ENCODE assay signal across 14 cellular contexts in genomic region chr19:389935-390289, GRCh38. TPM values are rescaled to one million over a fixed set of nuclear protein-coding genes. Genes with fewer than 3 reads are reported as not detected.
A peak's percentile ranks its signal among the peaks of the same experiment; 100 is the strongest.
DNase-seq lines count a peak whose midpoint lies in the region; ATAC-seq and TF ChIP-seq lines count a peak whose summit lies in the region.
"Had no signal": no experiment of that assay in that cellular context is flagged by ENCODE, and none has a peak within 500 bp of the region (broad histone marks: within the 10 kb centered on the region; RNA-seq: fewer than 3 reads in every experiment).

No MANE protein-coding gene starts in this region.

- no peaks in the 10 kb centered on the region for H3K79me2 ChIP-seq in neural progenitor cell (ENCODE audit: low read depth)

- H3K9ac ChIP-seq in NT2/D1 (ENCODE audit: insufficient read length, low read depth) (peak overlapping the region; percentile 9), neural progenitor cell (no peak overlapping the region)

- no peak overlapping the region for H3K4me2 ChIP-seq in neural progenitor cell
- H3K4me2 ChIP-seq: A549 had no signal

- TF ChIP-seq CTCF in HEK293 (tag by site-specific recombination; IDR thresholded peaks at IDR 0.05) (no peak), neural progenitor cell (IDR thresholded peaks at IDR 0.05) (no peak), upper lobe of right lung (IDR thresholded peaks at IDR 0.05) (no peak)

- H3K4me1 ChIP-seq in HEK293 (ENCODE audit: control insufficient read depth, insufficient read depth, low read length), result no peaks in the 10 kb centered on the region
- H3K4me1 ChIP-seq in NT2/D1 (ENCODE audit: insufficient read depth, insufficient read length), result peaks cover 25% of the 10 kb centered on the region
- peaks cover 7% of the 10 kb centered on the region for H3K4me1 ChIP-seq in neural progenitor cell
- H3K4me1 ChIP-seq in upper lobe of right lung, result no peaks in the 10 kb centered on the region
- H3K4me1 ChIP-seq: A549, BE2C, Caco-2 had no signal

- H3K4me1 Mint-ChIP-seq in neural progenitor cell, result peaks cover 27% of the 10 kb centered on the region

- peaks cover 21% of the 10 kb centered on the region for H3K9me3 Mint-ChIP-seq in neural progenitor cell

- H3K27ac ChIP-seq in HEK293 (ENCODE audit: extremely low read depth, low read depth, low read length) (no peak overlapping the region), neural progenitor cell (no peak overlapping the region), upper lobe of right lung (no peak overlapping the region)
- H3K27ac ChIP-seq: A549 had no signal

- ATAC-seq in upper lobe of right lung, result no peak
- ATAC-seq in HG02840 (IDR thresholded peaks at IDR 0.05; ENCODE audit: low FRiP score, unreplicated experiment), result no peak
- no peak for ATAC-seq in GM21786 (IDR thresholded peaks at IDR 0.05; ENCODE audit: unreplicated experiment)
- ATAC-seq: A549, HCT116 had no signal

- H3K36me3 Mint-ChIP-seq in neural progenitor cell, result no peaks in the 10 kb centered on the region
- H3K36me3 Mint-ChIP-seq: CD8-positive, alpha-beta memory T cell had no signal

- H3K27me3 ChIP-seq in NT2/D1 (ENCODE audit: insufficient read depth, insufficient read length), result peaks cover 6% of the 10 kb centered on the region
- H3K27me3 ChIP-seq in neural progenitor cell, result peaks cover 8% of the 10 kb centered on the region
- H3K27me3 ChIP-seq in upper lobe of right lung, result no peaks in the 10 kb centered on the region
- H3K27me3 ChIP-seq: BE2C had no signal

- H3K4me3 Mint-ChIP-seq in neural progenitor cell, result peak overlapping the region; percentile 15
- H3K4me3 Mint-ChIP-seq: CD8-positive, alpha-beta memory T cell had no signal

- H4K20me1 ChIP-seq in neural progenitor cell (ENCODE audit: low read depth), result no peaks in the 10 kb centered on the region

- CTCF ChIA-PET in HEK293 (lab: Yijun Ruan, JAX), result no interaction called here

- DNase-seq in NT2/D1 (ENCODE audit: low read depth, low spot score), result no peak
- no peak for DNase-seq in neural progenitor cell (ENCODE audit: low spot score)
- DNase-seq in upper lobe of right lung, result peak; percentile 40
- DNase-seq: BE2C, Caco-2, DND-41, GDM1 had no signal

- H3K9me3 ChIP-seq in HEK293 (ENCODE audit: control insufficient read depth, insufficient read depth, low read depth, low read length), result no peaks in the 10 kb centered on the region
- H3K9me3 ChIP-seq in NT2/D1 (ENCODE audit: insufficient read depth, low read length), result no peaks in the 10 kb centered on the region
- no peaks in the 10 kb centered on the region for H3K9me3 ChIP-seq in neural progenitor cell (ENCODE audit: low read depth)
- no peaks in the 10 kb centered on the region for H3K9me3 ChIP-seq in upper lobe of right lung
- H3K9me3 ChIP-seq: A549, BE2C, Caco-2 had no signal

- POLR2A ChIA-PET in HEK293 (lab: Yijun Ruan, JAX), result no interaction called here

- no peak overlapping the region for H3K4me3 ChIP-seq in HEK293 (ENCODE audit: low read depth, low read length)
- H3K4me3 ChIP-seq in NT2/D1 (ENCODE audit: insufficient read length, low read depth), result no peak overlapping the region
- H3K4me3 ChIP-seq in neural progenitor cell, result no peak overlapping the region
- H3K4me3 ChIP-seq in upper lobe of right lung, result no peak overlapping the region
- H3K4me3 ChIP-seq: A549 had no signal

- H3K36me3 ChIP-seq in HEK293 (ENCODE audit: control insufficient read depth in 2 of 2, insufficient read depth in 1 of 2, low read length in 2 of 2), result no peaks in the 10 kb centered on the region
- H3K36me3 ChIP-seq in NT2/D1 (ENCODE audit: insufficient read depth, insufficient read length, low read length), result no peaks in the 10 kb centered on the region
- no peaks in the 10 kb centered on the region for H3K36me3 ChIP-seq in neural progenitor cell
- no peaks in the 10 kb centered on the region for H3K36me3 ChIP-seq in upper lobe of right lung
- H3K36me3 ChIP-seq: BE2C had no signal

- peak overlapping the region; percentile 72 for H3K27ac Mint-ChIP-seq in neural progenitor cell
- H3K27ac Mint-ChIP-seq: CD8-positive, alpha-beta memory T cell had no signal

- peaks cover 18% of the 10 kb centered on the region for H3K27me3 Mint-ChIP-seq in neural progenitor cell (ENCODE audit: insufficient read depth, low read depth)

- no peak overlapping the region for H2AFZ ChIP-seq in neural progenitor cell (replicated peaks)

- peaks cover 7% of the 10 kb centered on the region for H3F3A ChIP-seq in neural progenitor cell (ENCODE audit: low read depth)

- intact Hi-C loops in upper lobe of right lung (cut with DNase I), result no loop called here

TF ChIP-seq in HEK293, 187 proteins besides CTCF, POLR2A, EP300 and RAD21:
- TF ChIP-seq MEIS1 (CRISPR knock-in tag; IDR thresholded peaks at IDR 0.05; ENCODE audit: borderline replicate concordance) (no peak), ZNF623 (tag by site-specific recombination; IDR thresholded peaks at IDR 0.05) (0 out of 2 replicates have a peak, but pooled peaks have one; percentile 29)

RNA-seq across cellular contexts. Expression of gene C2CD4C, which starts 19.0 kb away (rescaled TPM):
- total RNA-seq in neural progenitor cell (ENCODE audit: low replicate concordance) (2.3 and 18.6 TPM in 2 replicates), upper lobe of right lung (2.6 TPM)
- total RNA-seq: CD8-positive, alpha-beta memory T cell; HepG2 had no signal

RNA-seq across cellular contexts. Expression of gene MIER2, which starts 45.3 kb away (rescaled TPM):
- 12.9 and 20.6 TPM in 2 replicates for total RNA-seq in neural progenitor cell (ENCODE audit: low replicate concordance)
- total RNA-seq in upper lobe of right lung, result 43.1 TPM
